Comparison of ENCODE assay signal across 23 cellular contexts in the genomic region with DNA sequence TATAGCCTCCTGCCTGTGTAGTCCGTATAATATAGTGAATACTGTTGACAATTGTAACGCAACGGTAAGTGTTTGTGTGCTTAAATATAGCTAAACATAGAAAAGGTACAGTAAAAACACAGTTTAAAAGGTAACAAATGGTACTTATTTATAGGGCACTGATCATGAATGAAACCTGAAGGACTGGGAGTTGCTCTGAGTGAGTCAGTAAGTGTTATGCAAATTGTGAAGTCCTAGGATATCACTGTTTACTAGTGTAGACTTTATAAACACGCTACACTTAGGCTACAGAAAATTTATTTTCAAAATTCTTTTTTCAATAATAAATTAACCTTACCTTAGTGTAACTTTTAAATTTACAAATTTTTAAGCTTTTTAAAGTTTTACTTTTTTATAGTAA.
"Had no signal": no experiment of that assay in that cellular context is flagged by ENCODE, and none has a peak within 500 bp of the region (broad histone marks: within the 10 kb centered on the region; RNA-seq: fewer than 3 reads in every experiment).

No MANE protein-coding gene starts in this region.

- H3K36me3 Mint-ChIP-seq: activated naive CD8-positive, alpha-beta T cell treated with anti-CD3 and anti-CD28 coated beads, Interleukin-2, amount 10 ng/mL, durations not matched to agents 7 days and 5 days; T-cell had no signal

- DNase-seq: activated CD4-positive, alpha-beta T cell treated with anti-CD3 and anti-CD28 coated beads for 4 hours; activated CD8-positive, alpha-beta memory T cell treated with anti-CD3 and anti-CD28 coated beads, Interleukin-2, amount 50 U/mL, for 48 hours; activated CD8-positive, alpha-beta T cell treated with anti-CD3 and anti-CD28 coated beads for 36 hours; activated naive CD4-positive, alpha-beta T cell treated with anti-CD3 and anti-CD28 coated beads, Interleukin-2, amount 50 U/mL, for 16 hours; activated naive CD8-positive, alpha-beta T cell treated with anti-CD3 and anti-CD28 coated beads, Interleukin-2, amount 10 ng/mL, durations not matched to agents 7 days and 5 days; activated T-cell treated with anti-CD3 and anti-CD28 coated beads, Interleukin-2, amount 50 U/mL, for 1 hour; adrenal gland; anterior cingulate cortex; cerebellar nuclear complex; MG63; NCI-H1105; NCI-H1436; NCI-H187 treated with DMSO at 0.1 percent for 48 hours; NCI-H2081 treated with DMSO at 0.1 percent for 48 hours; NCI-H2227 treated with DMSO at 0.1 percent for 48 hours; NCI-H510A; NCI-H526 treated with DMSO at 0.1 percent for 48 hours; PC-9; SIG-M5; T-cell; T-helper 2 cell; T1000 had no signal

- H3K27ac ChIP-seq: adrenal gland, PC-9 had no signal

- H3K4me2 ChIP-seq: PC-9 had no signal

- H3K9me3 ChIP-seq: adrenal gland, MG63 had no signal

- H3K4me1 ChIP-seq: adrenal gland had no signal

- ATAC-seq: activated CD4-positive, CD25-positive, alpha-beta regulatory T cell treated with anti-CD3 and anti-CD28 coated beads, Interleukin-2, amount 50 U/mL, for 24 hours; activated CD8-positive, alpha-beta T cell treated with anti-CD3 and anti-CD28 coated beads for 36 hours; T-cell had no signal

- H2AFZ ChIP-seq: PC-9 had no signal

- H3K4me1 Mint-ChIP-seq: activated naive CD8-positive, alpha-beta T cell treated with anti-CD3 and anti-CD28 coated beads, Interleukin-2, amount 10 ng/mL, durations not matched to agents 7 days and 5 days; T-cell had no signal

- H3K4me3 ChIP-seq: adrenal gland, MG63, PC-9 had no signal

- H3K27me3 Mint-ChIP-seq: activated CD8-positive, alpha-beta T cell treated with anti-CD3 and anti-CD28 coated beads for 36 hours; activated naive CD8-positive, alpha-beta T cell treated with anti-CD3 and anti-CD28 coated beads, Interleukin-2, amount 10 ng/mL, durations not matched to agents 7 days and 5 days; T-cell had no signal

- H3K27me3 ChIP-seq: adrenal gland, MG63 had no signal

- H3K4me3 Mint-ChIP-seq: activated CD8-positive, alpha-beta T cell treated with anti-CD3 and anti-CD28 coated beads for 36 hours; activated naive CD8-positive, alpha-beta T cell treated with anti-CD3 and anti-CD28 coated beads, Interleukin-2, amount 10 ng/mL, durations not matched to agents 7 days and 5 days; T-cell had no signal

- H3K36me3 ChIP-seq: adrenal gland, MG63 had no signal

- H3K27ac Mint-ChIP-seq: activated CD8-positive, alpha-beta T cell treated with anti-CD3 and anti-CD28 coated beads for 36 hours; activated naive CD8-positive, alpha-beta T cell treated with anti-CD3 and anti-CD28 coated beads, Interleukin-2, amount 10 ng/mL, durations not matched to agents 7 days and 5 days; T-cell had no signal
